In the genomic region with DNA sequence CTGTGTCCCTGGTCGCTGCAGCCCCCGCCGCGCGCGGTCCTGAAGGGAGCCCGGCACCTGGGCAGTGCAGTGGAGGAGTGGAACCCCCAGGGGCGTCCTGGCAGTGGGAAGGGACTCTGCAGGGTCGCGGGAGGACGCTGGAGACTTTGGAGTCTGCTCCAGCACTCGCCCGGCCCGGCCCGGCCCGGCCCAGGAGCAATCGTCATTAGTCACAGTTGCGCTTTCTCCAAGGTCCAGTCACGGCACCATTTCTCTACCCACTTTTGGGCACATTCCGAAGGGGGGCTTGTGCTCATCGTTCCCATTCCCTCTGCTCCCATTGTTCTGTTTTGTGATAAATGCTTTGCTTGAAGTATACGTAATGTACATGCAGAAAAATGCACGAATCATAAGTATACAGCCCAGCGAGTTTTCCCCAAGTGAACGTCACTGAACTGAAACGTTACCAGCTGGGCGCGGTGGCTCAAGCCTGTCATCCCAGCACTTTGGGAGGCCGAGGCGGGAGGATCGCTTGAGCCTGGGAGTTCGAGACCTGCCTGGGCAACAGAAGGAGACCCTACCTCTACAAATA, we compare ENCODE assay signal across 8 cellular contexts. TPM values are rescaled to one million over a fixed set of nuclear protein-coding genes. Genes with fewer than 3 reads are reported as not detected.
A peak's percentile ranks its signal among the peaks of the same experiment; 100 is the strongest.
DNase-seq lines count a peak whose midpoint lies in the region; ATAC-seq lines count a peak whose summit lies in the region.

No MANE protein-coding gene starts in this region.

- H3K27me3 ChIP-seq in ACC112 (ENCODE audit: insufficient read depth, low read length) = no peaks in the 10 kb centered on the region

- peak; percentile 53 for DNase-seq in LHCN-M2 (ENCODE audit: low read depth)
- peak; percentile 48 for DNase-seq in astrocyte of the hippocampus (ENCODE audit: low read depth, low spot score)
- peak; percentile 59 for DNase-seq in iris pigment epithelial cell (ENCODE audit: low read depth)
- peak; percentile 37 for DNase-seq in stimulated activated naive CD8-positive, alpha-beta T cell treated with anti-CD3 and anti-CD28 coated beads, Interleukin-15, Interleukin-2, amounts not matched to agents 100 U/mL and 50 U/mL, for 24 hours
- DNase-seq in stimulated activated CD4-positive, alpha-beta T cell treated with anti-CD3 and anti-CD28 coated beads, Interleukin-4, amount 100 ng/mL, for 1 hour = no peak

- H3K4me3 ChIP-seq in ACC112 (ENCODE audit: low read depth, low read length) = peak overlapping the region; percentile 90

- H3K79me2 ChIP-seq in ACC112 (ENCODE audit: control insufficient read depth, insufficient read depth, low read length, unreplicated experiment) = peaks cover 29% of the 10 kb centered on the region

- peak; percentile 19 for ATAC-seq in GM19043 (IDR thresholded peaks at IDR 0.05; ENCODE audit: low read depth, unreplicated experiment)
- ATAC-seq in stimulated activated naive CD8-positive, alpha-beta T cell treated with anti-CD3 and anti-CD28 coated beads, Interleukin-15, Interleukin-2, amounts not matched to agents 100 U/mL and 50 U/mL, for 24 hours = peak; percentile 28
- ATAC-seq in HG02884 (IDR thresholded peaks at IDR 0.05; ENCODE audit: unreplicated experiment) = no peak

- H3K4me1 ChIP-seq in ACC112 (ENCODE audit: control insufficient read depth, insufficient read depth, low read length, unreplicated experiment) = peaks cover 7% of the 10 kb centered on the region

- no peak overlapping the region for H2AFZ ChIP-seq in ACC112 (ENCODE audit: low read length, unreplicated experiment)

- H3K27ac ChIP-seq in ACC112 (ENCODE audit: low read depth, low read length) = peak overlapping the region; percentile 72

- H3K36me3 ChIP-seq in ACC112 (ENCODE audit: insufficient read depth, low read length) = peaks cover 11% of the 10 kb centered on the region; the same call in 1 of the 2 replicates

RNA-seq across cellular contexts. Expression of a gene that starts 1.0 kb away (rescaled TPM):
- total RNA-seq in LHCN-M2 (2014; rRNA removed) = 23.3 and 25.0 TPM in 2 replicates
- polyA plus RNA-seq in LHCN-M2 (2012) = 15.3 TPM

RNA-seq across cellular contexts. Expression of a gene that starts 12.1 kb away (rescaled TPM):
- total RNA-seq in LHCN-M2 (2014; rRNA removed) = 11.5 and 11.7 TPM in 2 replicates
- polyA plus RNA-seq in LHCN-M2 (2012) = 11.7 TPM

RNA-seq across cellular contexts. Expression of a gene that starts 23.0 kb away (rescaled TPM):
- 46.8 and 51.2 TPM in 2 replicates for total RNA-seq in LHCN-M2 (2014; rRNA removed)
- polyA plus RNA-seq in LHCN-M2 (2012) = 21.1 TPM

RNA-seq across cellular contexts. Expression of a gene that starts 45.9 kb away (rescaled TPM):
- total RNA-seq in LHCN-M2 (2014; rRNA removed) = 14.2 and 14.9 TPM in 2 replicates
- polyA plus RNA-seq in LHCN-M2 (2012) = 12.6 TPM
